35 cellular contexts compared by ENCODE assay signal in the genomic region with DNA sequence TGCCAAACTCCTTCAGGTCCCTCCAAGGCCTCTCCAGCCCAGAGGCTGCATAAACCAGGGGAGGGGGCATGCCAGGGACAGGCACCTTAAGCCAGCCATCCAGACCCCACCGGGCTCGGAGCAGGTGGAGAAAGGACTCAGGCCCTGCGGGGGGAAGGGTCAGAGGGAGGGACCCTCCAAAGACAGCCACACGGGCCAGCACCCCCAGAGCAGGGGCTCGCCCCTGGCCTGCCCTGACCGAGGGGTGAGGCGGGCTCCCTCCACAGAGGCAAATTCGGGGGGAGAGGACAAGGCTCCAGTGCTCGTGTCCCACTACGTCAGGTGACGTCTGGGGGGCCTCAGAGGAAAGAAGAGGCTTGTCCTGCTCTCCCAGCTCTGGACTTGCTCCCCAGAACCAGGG. TPM values are rescaled to one million over a fixed set of nuclear protein-coding genes. Genes with fewer than 3 reads are reported as not detected.
"Had no signal": no experiment of that assay in that cellular context is flagged by ENCODE, and none has a peak within 500 bp of the region (broad histone marks: within the 10 kb centered on the region; RNA-seq: fewer than 3 reads in every experiment).

No MANE protein-coding gene starts in this region.

- H3K4me1 Mint-ChIP-seq: activated naive CD8-positive, alpha-beta T cell treated with anti-CD3 and anti-CD28 coated beads, Interleukin-2, amount 10 ng/mL, durations not matched to agents 7 days and 5 days had no signal

- H3K36me3 ChIP-seq: ascending aorta, cardiac muscle cell had no signal

- H3K4me1 ChIP-seq: ascending aorta had no signal

- H3K4me3 ChIP-seq: ascending aorta, cardiac muscle cell had no signal

- H3K27ac ChIP-seq: ascending aorta, cardiac muscle cell, VCaP had no signal

- H3K27me3 ChIP-seq: cardiac muscle cell had no signal

- H3K9me3 Mint-ChIP-seq: activated B cell treated with CpG ODN at 0.5 μM for 24 hours; activated CD4-positive, alpha-beta memory T cell treated with anti-CD3 and anti-CD28 coated beads, Interleukin-2, amount 10 ng/mL, durations not matched to agents 7 days and 5 days; activated CD4-positive, alpha-beta T cell treated with anti-CD3 and anti-CD28 coated beads, Interleukin-2, amount 10 ng/mL, durations not matched to agents 7 days and 5 days; activated naive CD4-positive, alpha-beta T cell treated with anti-CD3 and anti-CD28 coated beads, Interleukin-2, amount 10 ng/mL, durations not matched to agents 7 days and 5 days; activated naive CD4-positive, alpha-beta T cell treated with anti-CD3 and anti-CD28 coated beads, Interleukin-2, amount 50 U/mL, for 24 hours; activated naive CD8-positive, alpha-beta T cell treated with anti-CD3 and anti-CD28 coated beads, Interleukin-2, amount 10 ng/mL, durations not matched to agents 7 days and 5 days; activated naive CD8-positive, alpha-beta T cell treated with anti-CD3 and anti-CD28 coated beads, Interleukin-2, amount 50 U/mL, for 24 hours; activated T-cell treated with anti-CD3 and anti-CD28 coated beads, Interleukin-2, amount 50 U/mL, for 24 hours; activated T-helper 2 cell treated with anti-CD3 and anti-CD28 coated beads, Interferon-gamma antibody, Interleukin-2, Interleukin-4, amounts not matched to agents 10 μg/mL and 5 μg/mL and 100 μg/mL, durations not matched to agents 14 hours and 24 hours and 36 hours; brain; central memory CD8-positive, alpha-beta T cell; T-helper 1 cell treated with Interleukin-12 subunit alpha and Interleukin-12 subunit beta and Interleukin-4 antibody, amounts not matched to agents 30 μg/mL and 1 μg/mL, for 36 hours; T-helper 2 cell treated with Interferon-gamma antibody and Interleukin-4, amounts not matched to agents 5 μg/mL and 100 μg/mL, for 36 hours had no signal

- H3K4me3 Mint-ChIP-seq: activated B cell treated with CpG ODN at 0.5 μM for 24 hours; activated CD4-positive, alpha-beta memory T cell treated with anti-CD3 and anti-CD28 coated beads, Interleukin-2, amount 10 ng/mL, durations not matched to agents 7 days and 5 days; activated CD4-positive, alpha-beta T cell treated with anti-CD3 and anti-CD28 coated beads, Interleukin-2, amount 10 ng/mL, durations not matched to agents 7 days and 5 days; activated CD8-positive, alpha-beta memory T cell treated with anti-CD3 and anti-CD28 coated beads, Interleukin-2, amount 10 ng/mL, durations not matched to agents 7 days and 5 days; activated CD8-positive, alpha-beta T cell treated with anti-CD3 and anti-CD28 coated beads, Interleukin-2, amount 10 ng/mL, durations not matched to agents 7 days and 5 days; activated naive CD4-positive, alpha-beta T cell treated with anti-CD3 and anti-CD28 coated beads, Interleukin-2, amount 10 ng/mL, durations not matched to agents 7 days and 5 days; activated naive CD4-positive, alpha-beta T cell treated with anti-CD3 and anti-CD28 coated beads, Interleukin-2, amount 50 U/mL, for 24 hours; activated naive CD8-positive, alpha-beta T cell; activated naive CD8-positive, alpha-beta T cell treated with anti-CD3 and anti-CD28 coated beads, Interleukin-2, amount 10 ng/mL, durations not matched to agents 7 days and 5 days; activated naive CD8-positive, alpha-beta T cell treated with anti-CD3 and anti-CD28 coated beads, Interleukin-2, amount 50 U/mL, for 24 hours; activated T-cell treated with anti-CD3 and anti-CD28 coated beads, Interleukin-2, amount 50 U/mL, for 24 hours; brain; central memory CD8-positive, alpha-beta T cell; T-helper 1 cell treated with Interleukin-12 subunit alpha and Interleukin-12 subunit beta and Interleukin-4 antibody, amounts not matched to agents 30 μg/mL and 1 μg/mL, for 36 hours; T-helper 2 cell treated with Interferon-gamma antibody and Interleukin-4, amounts not matched to agents 5 μg/mL and 100 μg/mL, for 36 hours had no signal

- DNase-seq: activated B cell treated with CpG ODN at 0.5 μM for 24 hours; activated CD4-positive, alpha-beta memory T cell treated with anti-CD3 and anti-CD28 coated beads, Interleukin-2, amount 10 ng/mL, durations not matched to agents 7 days and 5 days; activated CD4-positive, alpha-beta T cell treated with anti-CD3 and anti-CD28 coated beads for 4 hours; activated CD4-positive, alpha-beta T cell treated with anti-CD3 and anti-CD28 coated beads, Interleukin-2, amount 10 ng/mL, durations not matched to agents 7 days and 5 days; activated CD4-positive, alpha-beta T cell treated with anti-CD3 and anti-CD28 coated beads, Interleukin-2, amount 50 U/mL, for 48 hours; activated CD4-positive, CD25-positive, alpha-beta regulatory T cell treated with anti-CD3 and anti-CD28 coated beads, Interleukin-2, amount 50 U/mL, for 72 hours; activated CD8-positive, alpha-beta memory T cell treated with anti-CD3 and anti-CD28 coated beads for 24 hours; activated CD8-positive, alpha-beta memory T cell treated with anti-CD3 and anti-CD28 coated beads, Interleukin-2, amount 10 ng/mL, durations not matched to agents 7 days and 5 days; activated CD8-positive, alpha-beta memory T cell treated with anti-CD3 and anti-CD28 coated beads, Interleukin-2, amount 50 U/mL, for 48 hours; activated CD8-positive, alpha-beta T cell treated with anti-CD3 and anti-CD28 coated beads, Interleukin-2, amount 10 ng/mL, durations not matched to agents 7 days and 5 days; activated effector memory CD4-positive, alpha-beta T cell treated with Interleukin-2 at 50 U/mL for 16 hours; activated gamma-delta T cell; activated naive CD4-positive, alpha-beta T cell treated with anti-CD3 and anti-CD28 coated beads, Interleukin-2, amount 10 ng/mL, durations not matched to agents 7 days and 5 days; activated naive CD4-positive, alpha-beta T cell treated with Interleukin-2 at 50 U/mL for 16 hours; activated naive CD8-positive, alpha-beta T cell treated with anti-CD3 and anti-CD28 coated beads, Interleukin-2, amount 10 ng/mL, durations not matched to agents 7 days and 5 days; activated naive CD8-positive, alpha-beta T cell treated with anti-CD3 and anti-CD28 coated beads, Interleukin-2, amount 50 U/mL, for 24 hours; activated T-cell treated with anti-CD3 and anti-CD28 coated beads, Interleukin-2, amount 50 U/mL, for 24 hours; activated T-cell treated with anti-CD3 and anti-CD28 coated beads, Interleukin-2, amount 50 U/mL, for 48 hours; amygdala; anterior cingulate cortex; caudate nucleus; cerebellar nuclear complex; T-helper 1 cell; T-helper 2 cell; T-helper 9 cell had no signal

- H3K27me3 Mint-ChIP-seq: activated B cell treated with CpG ODN at 0.5 μM for 24 hours; activated CD4-positive, alpha-beta memory T cell treated with anti-CD3 and anti-CD28 coated beads, Interleukin-2, amount 10 ng/mL, durations not matched to agents 7 days and 5 days; activated CD4-positive, alpha-beta T cell treated with anti-CD3 and anti-CD28 coated beads, Interleukin-2, amount 10 ng/mL, durations not matched to agents 7 days and 5 days; activated CD8-positive, alpha-beta memory T cell treated with anti-CD3 and anti-CD28 coated beads, Interleukin-2, amount 10 ng/mL, durations not matched to agents 7 days and 5 days; activated naive CD4-positive, alpha-beta T cell treated with anti-CD3 and anti-CD28 coated beads, Interleukin-2, amount 50 U/mL, for 24 hours; activated naive CD8-positive, alpha-beta T cell; activated naive CD8-positive, alpha-beta T cell treated with anti-CD3 and anti-CD28 coated beads, Interleukin-2, amount 10 ng/mL, durations not matched to agents 7 days and 5 days; activated naive CD8-positive, alpha-beta T cell treated with anti-CD3 and anti-CD28 coated beads, Interleukin-2, amount 50 U/mL, for 24 hours; central memory CD8-positive, alpha-beta T cell had no signal

- H3K27ac Mint-ChIP-seq: activated B cell treated with CpG ODN at 0.5 μM for 24 hours; activated CD4-positive, alpha-beta memory T cell treated with anti-CD3 and anti-CD28 coated beads, Interleukin-2, amount 10 ng/mL, durations not matched to agents 7 days and 5 days; activated CD4-positive, alpha-beta T cell treated with anti-CD3 and anti-CD28 coated beads, Interleukin-2, amount 10 ng/mL, durations not matched to agents 7 days and 5 days; activated CD8-positive, alpha-beta memory T cell treated with anti-CD3 and anti-CD28 coated beads, Interleukin-2, amount 10 ng/mL, durations not matched to agents 7 days and 5 days; activated CD8-positive, alpha-beta T cell treated with anti-CD3 and anti-CD28 coated beads, Interleukin-2, amount 10 ng/mL, durations not matched to agents 7 days and 5 days; activated naive CD4-positive, alpha-beta T cell treated with anti-CD3 and anti-CD28 coated beads, Interleukin-2, amount 10 ng/mL, durations not matched to agents 7 days and 5 days; activated naive CD4-positive, alpha-beta T cell treated with anti-CD3 and anti-CD28 coated beads, Interleukin-2, amount 50 U/mL, for 24 hours; activated naive CD8-positive, alpha-beta T cell; activated naive CD8-positive, alpha-beta T cell treated with anti-CD3 and anti-CD28 coated beads, Interleukin-2, amount 10 ng/mL, durations not matched to agents 7 days and 5 days; activated naive CD8-positive, alpha-beta T cell treated with anti-CD3 and anti-CD28 coated beads, Interleukin-2, amount 50 U/mL, for 24 hours; activated T-cell treated with anti-CD3 and anti-CD28 coated beads, Interleukin-2, amount 50 U/mL, for 24 hours; activated T-helper 2 cell treated with anti-CD3 and anti-CD28 coated beads, Interferon-gamma antibody, Interleukin-2, Interleukin-4, amounts not matched to agents 10 μg/mL and 5 μg/mL and 100 μg/mL, durations not matched to agents 14 hours and 24 hours and 36 hours; brain; T-helper 1 cell treated with Interleukin-12 subunit alpha and Interleukin-12 subunit beta and Interleukin-4 antibody, amounts not matched to agents 30 μg/mL and 1 μg/mL, for 36 hours; T-helper 2 cell treated with Interferon-gamma antibody and Interleukin-4, amounts not matched to agents 5 μg/mL and 100 μg/mL, for 36 hours had no signal

- H3K36me3 Mint-ChIP-seq: activated CD8-positive, alpha-beta memory T cell treated with anti-CD3 and anti-CD28 coated beads, Interleukin-2, amount 10 ng/mL, durations not matched to agents 7 days and 5 days; activated naive CD4-positive, alpha-beta T cell treated with anti-CD3 and anti-CD28 coated beads, Interleukin-2, amount 10 ng/mL, durations not matched to agents 7 days and 5 days; activated naive CD4-positive, alpha-beta T cell treated with anti-CD3 and anti-CD28 coated beads, Interleukin-2, amount 50 U/mL, for 24 hours; activated naive CD8-positive, alpha-beta T cell; activated naive CD8-positive, alpha-beta T cell treated with anti-CD3 and anti-CD28 coated beads, Interleukin-2, amount 10 ng/mL, durations not matched to agents 7 days and 5 days; brain had no signal

- H3K9me3 ChIP-seq: ascending aorta had no signal

RNA-seq across cellular contexts. Expression of gene TP73, which starts 49.2 kb away (rescaled TPM):
- total RNA-seq: ascending aorta, cardiac muscle cell had no signal
